ENCODE assay signal across 23 cellular contexts in the genomic region with DNA sequence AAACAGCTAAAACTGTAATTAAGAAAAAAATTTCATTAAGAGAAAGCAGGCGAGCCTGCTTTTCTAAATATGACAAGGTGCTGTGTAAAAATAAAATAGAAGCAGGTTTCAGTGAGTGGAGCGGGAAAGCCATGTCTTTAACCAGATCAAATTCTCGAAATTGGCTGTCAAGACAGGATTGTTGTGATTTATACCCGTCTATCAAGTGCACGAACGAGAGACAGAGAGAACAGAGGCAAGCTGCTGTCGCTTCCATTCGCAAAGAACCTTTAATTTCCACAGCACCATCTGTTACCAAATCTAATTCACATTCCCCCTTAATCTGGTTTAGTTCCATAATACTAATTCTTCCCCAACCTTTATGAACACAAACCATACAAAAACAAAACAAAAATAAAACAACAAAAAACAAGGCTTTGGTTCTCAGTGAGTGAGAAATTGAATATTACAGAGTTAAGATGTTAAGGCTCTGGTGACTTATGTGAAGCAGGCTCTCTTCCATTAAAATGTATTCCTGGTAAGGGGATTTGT. TPM values are rescaled to one million over a fixed set of nuclear protein-coding genes. Genes with fewer than 3 reads are reported as not detected.
"Had no signal": no experiment of that assay in that cellular context is flagged by ENCODE, and none has a peak within 500 bp of the region (broad histone marks: within the 10 kb centered on the region; RNA-seq: fewer than 3 reads in every experiment).

No MANE protein-coding gene starts in this region.

- H3K4me1 Mint-ChIP-seq: activated CD4-positive, alpha-beta T cell treated with anti-CD3 and anti-CD28 coated beads, Interleukin-2, amount 10 ng/mL, durations not matched to agents 7 days and 5 days; central memory CD8-positive, alpha-beta T cell; memory B cell had no signal

- H3K27me3 ChIP-seq: body of pancreas, esophagus squamous epithelium, right lobe of liver had no signal

- H3K4me3 ChIP-seq: body of pancreas, esophagus squamous epithelium, prostate gland, right lobe of liver, smooth muscle cell had no signal

- H3K27ac Mint-ChIP-seq: activated CD4-positive, alpha-beta T cell treated with anti-CD3 and anti-CD28 coated beads, Interleukin-2, amount 10 ng/mL, durations not matched to agents 7 days and 5 days; activated naive CD4-positive, alpha-beta T cell treated with anti-CD3 and anti-CD28 coated beads, Interleukin-2, amount 50 U/mL, for 72 hours; activated T-cell treated with anti-CD3 and anti-CD28 coated beads, Interleukin-2, amount 50 U/mL, for 72 hours; memory B cell; natural killer cell treated with Interleukin-12 subunit alpha and Interleukin-12 subunit beta and Interleukin-15 and Interleukin-18, amount 100 ng/mL, for 72 hours; stimulated activated naive CD8-positive, alpha-beta T cell treated with anti-CD3 and anti-CD28 coated beads, Interleukin-15, Interleukin-2, amounts not matched to agents 100 ng/mL and 50 ng/mL, for 24 hours; T-helper 2 cell treated with Interferon-gamma antibody and Interleukin-4, amounts not matched to agents 5 μg/mL and 100 μg/mL, for 36 hours had no signal

- ATAC-seq: activated naive CD4-positive, alpha-beta T cell treated with anti-CD3 and anti-CD28 coated beads, Interleukin-2, amount 50 U/mL, for 72 hours; activated T-cell treated with anti-CD3 and anti-CD28 coated beads, Interleukin-2, amount 50 U/mL, for 72 hours; body of pancreas; natural killer cell treated with Interleukin-12 subunit alpha and Interleukin-12 subunit beta and Interleukin-15 and Interleukin-18, amount 100 ng/mL, for 72 hours; right lobe of liver had no signal

- H3K27me3 Mint-ChIP-seq: activated CD4-positive, alpha-beta T cell treated with anti-CD3 and anti-CD28 coated beads, Interleukin-2, amount 10 ng/mL, durations not matched to agents 7 days and 5 days; central memory CD8-positive, alpha-beta T cell; memory B cell; natural killer cell treated with Interleukin-12 subunit alpha and Interleukin-12 subunit beta and Interleukin-15 and Interleukin-18, amount 100 ng/mL, for 72 hours; stimulated activated naive CD8-positive, alpha-beta T cell treated with anti-CD3 and anti-CD28 coated beads, Interleukin-15, Interleukin-2, amounts not matched to agents 100 ng/mL and 50 ng/mL, for 24 hours had no signal

- H3K4me1 ChIP-seq: body of pancreas, esophagus squamous epithelium, prostate gland, right lobe of liver had no signal

- DNase-seq: activated CD4-positive, alpha-beta T cell treated with anti-CD3 and anti-CD28 coated beads, Interleukin-2, amount 10 ng/mL, durations not matched to agents 7 days and 5 days; activated CD4-positive, CD25-positive, alpha-beta regulatory T cell; activated CD8-positive, alpha-beta memory T cell treated with anti-CD3 and anti-CD28 coated beads, Interleukin-2, amount 50 U/mL, for 48 hours; activated gamma-delta T cell; activated T-cell treated with anti-CD3 and anti-CD28 coated beads, Interleukin-2, amount 50 U/mL, for 72 hours; body of pancreas; cortex of kidney; effector CD4-positive, alpha-beta T cell; esophagus squamous epithelium; hippocampal formation; kidney; left ventricle myocardium inferior; right lobe of liver had no signal

- H3K36me3 Mint-ChIP-seq: activated naive CD4-positive, alpha-beta T cell treated with anti-CD3 and anti-CD28 coated beads, Interleukin-2, amount 50 U/mL, for 72 hours; memory B cell had no signal

- H3K9me3 Mint-ChIP-seq: activated CD4-positive, alpha-beta T cell treated with anti-CD3 and anti-CD28 coated beads, Interleukin-2, amount 10 ng/mL, durations not matched to agents 7 days and 5 days; memory B cell had no signal

- H3K4me3 Mint-ChIP-seq: activated CD4-positive, alpha-beta T cell treated with anti-CD3 and anti-CD28 coated beads, Interleukin-2, amount 10 ng/mL, durations not matched to agents 7 days and 5 days; activated T-cell treated with anti-CD3 and anti-CD28 coated beads, Interleukin-2, amount 50 U/mL, for 72 hours; central memory CD8-positive, alpha-beta T cell; memory B cell; natural killer cell treated with Interleukin-12 subunit alpha and Interleukin-12 subunit beta and Interleukin-15 and Interleukin-18, amount 100 ng/mL, for 72 hours; stimulated activated naive CD8-positive, alpha-beta T cell treated with anti-CD3 and anti-CD28 coated beads, Interleukin-15, Interleukin-2, amounts not matched to agents 100 ng/mL and 50 ng/mL, for 24 hours; T-helper 2 cell treated with Interferon-gamma antibody and Interleukin-4, amounts not matched to agents 5 μg/mL and 100 μg/mL, for 36 hours had no signal

- H3K9me3 ChIP-seq: body of pancreas, esophagus squamous epithelium, left ventricle myocardium inferior, prostate gland, right lobe of liver had no signal

- H3K27ac ChIP-seq: body of pancreas, esophagus squamous epithelium, prostate gland, right lobe of liver had no signal

- H3K36me3 ChIP-seq: esophagus squamous epithelium, left ventricle myocardium inferior, prostate gland, right lobe of liver had no signal

RNA-seq across cellular contexts. Expression of gene ESRRG, which starts 35.0 kb away (rescaled TPM):
- total RNA-seq: activated CD4-positive, alpha-beta T cell treated with anti-CD3 and anti-CD28 coated beads, Interleukin-2, amount 10 ng/mL, durations not matched to agents 7 days and 5 days; activated naive CD4-positive, alpha-beta T cell treated with anti-CD3 and anti-CD28 coated beads, Interleukin-2, amount 50 U/mL, for 72 hours; activated T-cell treated with anti-CD3 and anti-CD28 coated beads, Interleukin-2, amount 50 U/mL, for 72 hours; endothelial cell of umbilical vein; natural killer cell treated with Interleukin-12 subunit alpha and Interleukin-12 subunit beta and Interleukin-15 and Interleukin-18, amount 100 ng/mL, for 72 hours; osteoblast; smooth muscle cell had no signal
- polyA plus RNA-seq: endothelial cell of umbilical vein had no signal
